Comparison of ENCODE assay signal across 19 cellular contexts in genomic region chr14:99289394-99290189, GRCh38. TPM values are rescaled to one million over a fixed set of nuclear protein-coding genes. Genes with fewer than 3 reads are reported as not detected.
DNase-seq lines count a peak whose midpoint lies in the region; FAIRE-seq and TF ChIP-seq lines count a peak whose summit lies in the region.
"Had no signal": no experiment of that assay in that cellular context is flagged by ENCODE, and none has a peak within 500 bp of the region (broad histone marks: within the 10 kb centered on the region; RNA-seq: fewer than 3 reads in every experiment).

No MANE protein-coding gene starts in this region.

- H2AK5ac ChIP-seq in trophoblast cell (ENCODE audit: low read length) = no peak overlapping the region

- H3K18ac ChIP-seq in trophoblast cell (ENCODE audit: low read length) = no peak overlapping the region

- H2AFZ ChIP-seq in trophoblast cell (ENCODE audit: insufficient read depth, low read length, poor library complexity) = no peak overlapping the region
- H2AFZ ChIP-seq: GM23248 had no signal

- H3K4ac ChIP-seq in trophoblast cell (ENCODE audit: low read depth, low read length) = no peak overlapping the region

- H4K8ac ChIP-seq in trophoblast cell (ENCODE audit: low read depth, low read length) = no peak overlapping the region

- DNase-seq in GM20000 (ENCODE audit: low spot score) = peak; percentile 5
- DNase-seq in islet precursor cell = peak; percentile 27
- DNase-seq in trophoblast cell = peak; percentile 30 to 39
- DNase-seq in colonic mucosa = no peak
- DNase-seq in RCC 7860 (ENCODE audit: low spot score) = no peak
- no peak for DNase-seq in ovary
- DNase-seq: C1 segment of cervical spinal cord; Calu3; CD4-positive, alpha-beta memory T cell; COR-L47; DMS53; DMS79 treated with DMSO at 0.1 percent for 48 hours; GF-D8; GM23248; H9 had no signal

- H2BK12ac ChIP-seq in trophoblast cell (ENCODE audit: low read length) = no peak overlapping the region

- intact Hi-C loops in colonic mucosa (cut with DNase I) (no loop called here), ovary (cut with DNase I) (no loop called here)

- no peak overlapping the region for H3K23ac ChIP-seq in trophoblast cell (ENCODE audit: low read length)

- H3K4me1 ChIP-seq in trophoblast cell (ENCODE audit: control insufficient read depth in 1 of 2, insufficient read depth in 2 of 2, low read length in 2 of 2) = peaks cover 0 to 8% of the 10 kb centered on the region in 2 experiments
- H3K4me1 ChIP-seq in colonic mucosa = no peaks in the 10 kb centered on the region
- no peaks in the 10 kb centered on the region for H3K4me1 ChIP-seq in ovary (ENCODE audit: insufficient read depth)

- H3K27me3 ChIP-seq in trophoblast cell (ENCODE audit: insufficient read depth, low read length) (no peaks in the 10 kb centered on the region), colonic mucosa (no peaks in the 10 kb centered on the region), ovary (no peaks in the 10 kb centered on the region)

- TF ChIP-seq CTCF in GM20000 (IDR thresholded peaks at IDR 0.05; ENCODE audit: extremely low read depth, missing control alignments) = no peak
- TF ChIP-seq CTCF in colonic mucosa (IDR thresholded peaks at IDR 0.05) = no peak
- TF ChIP-seq CTCF in ovary (IDR thresholded peaks at IDR 0.05) = no peak

- H3K9me3 ChIP-seq in trophoblast cell (ENCODE audit: insufficient read depth, low read depth, low read length) = no peaks in the 10 kb centered on the region
- no peaks in the 10 kb centered on the region for H3K9me3 ChIP-seq in colonic mucosa
- H3K9me3 ChIP-seq in ovary = no peaks in the 10 kb centered on the region

- H2BK120ac ChIP-seq in trophoblast cell (ENCODE audit: insufficient read depth, low read length, poor library complexity) = no peak overlapping the region

- H3K79me1 ChIP-seq in trophoblast cell (ENCODE audit: low read length) = no peaks in the 10 kb centered on the region

- no peak overlapping the region for H3K4me3 ChIP-seq in trophoblast cell (ENCODE audit: low read depth, low read length)
- no peak overlapping the region for H3K4me3 ChIP-seq in colonic mucosa
- H3K4me3 ChIP-seq in ovary = no peak overlapping the region
- H3K4me3 ChIP-seq: GM23248 had no signal

- H4K12ac ChIP-seq in trophoblast cell (ENCODE audit: low read depth, low read length) = no peak overlapping the region

- H3K27ac ChIP-seq in trophoblast cell (ENCODE audit: low read depth, low read length) (no peak overlapping the region), colonic mucosa (no peak overlapping the region), ovary (no peak overlapping the region)
- H3K27ac ChIP-seq: GM23248 had no signal

- no peak overlapping the region for H3K4me2 ChIP-seq in trophoblast cell (ENCODE audit: low read length)

- H3K14ac ChIP-seq in trophoblast cell (ENCODE audit: low read length) = no peak overlapping the region

- H2BK5ac ChIP-seq in trophoblast cell (ENCODE audit: low read depth, low read length, poor library complexity) = no peak overlapping the region

- no peak overlapping the region for H4K91ac ChIP-seq in trophoblast cell (ENCODE audit: low read depth, low read length)

- H3K79me2 ChIP-seq in trophoblast cell (ENCODE audit: control insufficient read depth, insufficient read depth, low read length, poor library complexity) = no peaks in the 10 kb centered on the region

- no peak for FAIRE-seq in RCC 7860 (lab: Jason Lieb, UNC)
- FAIRE-seq: GM12891, H1 had no signal

- no CpG with 5 or more reads among the region's 12 CpGs for WGBS in trophoblast cell (ENCODE audit: extremely low coverage, insufficient coverage, insufficient read length)
- WGBS in ovary, 3 donors = 81 to 86% (median 83%) methylated on average over 12 of the region's 12 CpGs

- TF ChIP-seq EP300 in ovary (IDR thresholded peaks at IDR 0.05) = no peak

- no peak for TF ChIP-seq POLR2A in ovary (IDR thresholded peaks at IDR 0.05)

- H3K9ac ChIP-seq in trophoblast cell (ENCODE audit: low read length) (no peak overlapping the region), colonic mucosa (ENCODE audit: low read depth in 2 of 2, low read length in 2 of 2) (no peak overlapping the region)
- H3K9ac ChIP-seq: GM23248 had no signal

- no peaks in the 10 kb centered on the region for H3K36me3 ChIP-seq in trophoblast cell (ENCODE audit: control insufficient read depth in 1 of 2, insufficient read depth in 2 of 2, low read length in 2 of 2)
- no peaks in the 10 kb centered on the region for H3K36me3 ChIP-seq in colonic mucosa
- H3K36me3 ChIP-seq in ovary = no peaks in the 10 kb centered on the region

RNA-seq across cellular contexts. Expression of gene BCL11B, which starts 17.6 kb away (rescaled TPM):
- 1.0 and 1.1 TPM in 2 replicates for polyA plus RNA-seq in trophoblast cell (2013)
- total RNA-seq in colonic mucosa (10 to 100 TPM in 1 of 2 donors, 1 to 10 TPM in 1; 5.6 to 10.4 TPM), ovary (under 1 TPM; 0.20 to 0.84 (median 0.46) TPM)
- polyA plus RNA-seq in ovary = under 1 TPM; 0.08 to 0.33 TPM
- total RNA-seq: G401, GM23248 had no signal
- polyA plus RNA-seq: BJ, GM23248 had no signal

Comparison
In these comparisons a context has a peak if more than half of its experiments do, and no peak if none do; other contexts are left out.
1. DNase-seq: peak in GM20000 (single experiment), islet precursor cell (single experiment) and trophoblast cell (2 of 2); none in colonic mucosa (single experiment), RCC 7860 (single experiment) and ovary (0 of 5).